Comparison of ENCODE assay signal across 19 cellular contexts in genomic region chr10:74882427-74882826, GRCh38. TPM values are rescaled to one million over a fixed set of nuclear protein-coding genes. Genes with fewer than 3 reads are reported as not detected.
A peak's percentile ranks its signal among the peaks of the same experiment; 100 is the strongest.
DNase-seq lines count a peak whose midpoint lies in the region; ATAC-seq, FAIRE-seq and TF ChIP-seq lines count a peak whose summit lies in the region.
"Had no signal": no experiment of that assay in that cellular context is flagged by ENCODE, and none has a peak within 500 bp of the region (broad histone marks: within the 10 kb centered on the region; RNA-seq: fewer than 3 reads in every experiment).

No MANE protein-coding gene starts in this region.

- H3K4ac ChIP-seq in IMR-90 (ENCODE audit: low read depth, low read length) = peak overlapping the region; percentile 96; the same call in 1 of the 2 replicates

- no peak for TF ChIP-seq RAD21 in IMR-90 (IDR thresholded peaks at IDR 0.05; ENCODE audit: low read length)

- no peaks in the 10 kb centered on the region for H3K9me3 ChIP-seq in IMR-90 (ENCODE audit: control insufficient read depth, insufficient read depth, low read length)

- peak overlapping the region; percentile 87; the same call in 1 of the 2 replicates for H2BK20ac ChIP-seq in IMR-90 (ENCODE audit: low read depth, low read length)

- dilution Hi-C loops in IMR-90 (cut with HindIII; ENCODE audit: low sequenced_read_pairs, unreplicated experiment) = no loop called here

- TF ChIP-seq POLR2A in IMR-90 (IDR thresholded peaks at IDR 0.05; ENCODE audit: low read depth, low read length) = no peak

- peak overlapping the region; percentile 60; the same call in 1 of the 2 replicates for H3K27ac ChIP-seq in IMR-90 (ENCODE audit: insufficient read depth, low read length)
- H3K27ac ChIP-seq: C4-2B had no signal

- H3K4me1 ChIP-seq in IMR-90 (ENCODE audit: control insufficient read depth, insufficient read depth, low read length) = peaks cover 43% of the 10 kb centered on the region

- intact Hi-C loops in IMR-90 (cut with micrococcal nuclease) = loop anchor here (5.0 kb wide), 1 partner anchor 55 kb away; the partner anchor contains the start of gene KAT6B

- no TSS peak for BruUV-seq in IMR-90 (replicated peaks; lab: Mats Ljungman, UMichigan)

- peak overlapping the region; percentile 63; the same call in 1 of the 2 replicates for H3K4me2 ChIP-seq in IMR-90 (ENCODE audit: low read depth, low read length)

- H4K91ac ChIP-seq in IMR-90 (ENCODE audit: insufficient read depth, low read depth, low read length) = peak overlapping the region; percentile 7; the same call in 1 of the 2 replicates

- H2BK15ac ChIP-seq in IMR-90 (ENCODE audit: low read depth, low read length) = no peak overlapping the region

- H2BK5ac ChIP-seq in IMR-90 (ENCODE audit: low read depth, low read length, poor library complexity, severe bottlenecking) = peak overlapping the region; percentile 99

- H3K4me3 ChIP-seq in IMR-90 (ENCODE audit: insufficient read depth, low read depth, low read length) (no peak overlapping the region), bronchial epithelial cell (ENCODE audit: low read depth, low read length) (no peak overlapping the region), fibroblast of the aortic adventitia (ENCODE audit: low read depth, low read length) (no peak overlapping the region)

- H4K20me1 ChIP-seq in IMR-90 (ENCODE audit: insufficient read depth, low read length) = 0 out of 2 replicates have a peak, but pooled peaks cover 3% of the 10 kb centered on the region

- H2AFZ ChIP-seq in IMR-90 (replicated peaks; ENCODE audit: low read length, poor library complexity) = no peak overlapping the region

- ATAC-seq in IMR-90 (ENCODE audit: low read depth) (peak; percentile 28; the same call in 1 of the 2 replicates), GM18519 (IDR thresholded peaks at IDR 0.05; ENCODE audit: low FRiP score, unreplicated experiment) (no peak)

- peak overlapping the region; percentile 72; the same call in 1 of the 2 replicates for H3K9ac ChIP-seq in IMR-90 (ENCODE audit: low read depth, low read length)

- WGBS in IMR-90 (ENCODE audit: extremely low coverage in 2 of 2, insufficient read length in 1 of 2), 2 experiments = no CpG with 5 or more reads among the region's 1 CpG

- H3K56ac ChIP-seq in IMR-90 (ENCODE audit: extremely low read depth, insufficient read depth, low read length) = peak overlapping the region; percentile 84; the same call in 1 of the 2 replicates

- in situ Hi-C loops in IMR-90 (cut with MboI; ENCODE audit: low sequenced_read_pairs) = no loop called here

- H3K18ac ChIP-seq in IMR-90 (ENCODE audit: low read depth, low read length) = peak overlapping the region; percentile 95

- H3K36me3 ChIP-seq in IMR-90 (ENCODE audit: control insufficient read depth, insufficient read depth, low read length) (no peaks in the 10 kb centered on the region), bronchial epithelial cell (ENCODE audit: control insufficient read depth, insufficient read depth, low read length) (no peaks in the 10 kb centered on the region)

- peak; percentile 17 for DNase-seq in AG08396 (ENCODE audit: low spot score)
- DNase-seq in IMR-90 = peak; percentile 61
- peak; percentile 21 for DNase-seq in bronchial epithelial cell (ENCODE audit: low read depth)
- peak; percentile 37 for DNase-seq in fibroblast of the aortic adventitia (ENCODE audit: low read depth)
- DNase-seq in hypothalamus (lab: John Stamatoyannopoulos, UW) = no peak
- DNase-seq in NCI-H2029 treated with DMSO at 0.1 percent for 48 hours (lab: John Stamatoyannopoulos, UW) = no peak
- no peak for DNase-seq in NCI-H2196 treated with DMSO at 0.1 percent for 48 hours (lab: John Stamatoyannopoulos, UW; ENCODE audit: unreplicated experiment)
- DNase-seq: DMS 273 treated with DMSO at 0.1 percent for 48 hours; NCI-H1105 treated with DMSO at 0.1 percent for 48 hours; NCI-H187; NCI-H446; NCI-H69; NK-92 treated with Interleukin-12 subunit alpha and Interleukin-12 subunit beta, amount 100 ng/mL, for 24 hours; SIG-M5 had no signal

- H3K14ac ChIP-seq in IMR-90 (replicated peaks; ENCODE audit: low read depth, low read length) = peak overlapping the region; percentile 94; the same call in 1 of the 2 replicates

- H2AK5ac ChIP-seq in IMR-90 (ENCODE audit: low read depth, low read length) = no peak overlapping the region

- no peak for TF ChIP-seq CTCF in IMR-90 (conservative IDR thresholded peaks at IDR 0.05; ENCODE audit: low read depth, low read length)
- no peak for TF ChIP-seq CTCF in bronchial epithelial cell (IDR thresholded peaks at IDR 0.05; ENCODE audit: insufficient read depth, low read length, severe bottlenecking)
- no peak for TF ChIP-seq CTCF in fibroblast of the aortic adventitia (IDR thresholded peaks at IDR 0.05; ENCODE audit: insufficient read depth, low read length)

- no peak overlapping the region for H2AK9ac ChIP-seq in IMR-90 (replicated peaks; ENCODE audit: low read depth, low read length, poor library complexity)

- H3K23ac ChIP-seq in IMR-90 (ENCODE audit: low read depth, low read length) = no peak overlapping the region

- H3K79me1 ChIP-seq in IMR-90 (ENCODE audit: low read depth in 1 of 2, low read length in 2 of 2) = peaks cover 45 to 75% of the 10 kb centered on the region in 2 experiments

- CTCF ChIA-PET in IMR-90 (lab: Yijun Ruan, JAX) = no interaction called here

- no peak overlapping the region for H4K5ac ChIP-seq in IMR-90 (ENCODE audit: low read depth, low read length)

- FAIRE-seq in bronchial epithelial cell (lab: Jason Lieb, UNC) = no peak
- FAIRE-seq: A204.1, GM12892, H1 had no signal

- POLR2A ChIA-PET in IMR-90 (lab: Charles Lee; ENCODE audit: unreplicated experiment) = no interaction called here

- peak overlapping the region; percentile 92 for H4K8ac ChIP-seq in IMR-90 (ENCODE audit: low read depth in 2 of 2, low read length in 2 of 2)

- peak overlapping the region; percentile 97 for H2BK120ac ChIP-seq in IMR-90 (ENCODE audit: low read depth, low read length)

- H3K27me3 ChIP-seq in IMR-90 (ENCODE audit: control insufficient read depth, insufficient read depth, low read length) (no peaks in the 10 kb centered on the region), bronchial epithelial cell (ENCODE audit: control insufficient read depth, insufficient read depth, low read length) (no peaks in the 10 kb centered on the region)

- peaks cover 31% of the 10 kb centered on the region for H3K9me1 ChIP-seq in IMR-90 (ENCODE audit: insufficient read depth, low read length)

TF ChIP-seq in IMR-90, 13 proteins besides CTCF, POLR2A, EP300 and RAD21:
- TF ChIP-seq CEBPB (IDR thresholded peaks at IDR 0.05; ENCODE audit: low read depth, low read length) (peak; percentile 59), BHLHE40 (IDR thresholded peaks at IDR 0.05; ENCODE audit: low read depth, low read length) (no peak)

RNA-seq across cellular contexts. Expression of gene KAT6B, which starts 56.0 kb away (rescaled TPM):
- 27.8 and 28.1 TPM in 2 replicates for total RNA-seq in IMR-90 (2012; rRNA removed)
- polyA plus RNA-seq in IMR-90 (2012; rRNA removed) = 8.1 and 8.8 TPM in 2 replicates
- polyA plus RNA-seq in IMR-90 (2012; cell fraction: cytosol; rRNA removed) = 3.6 and 4.2 TPM in 2 replicates
- 9.0 and 13.6 TPM in 2 replicates for polyA plus RNA-seq in IMR-90 (2012; cell fraction: nucleus; rRNA removed; ENCODE audit: low replicate concordance)
- total RNA-seq in bronchial epithelial cell = 8.7 and 12.9 TPM in 2 replicates
- 34.7 and 38.9 TPM in 2 replicates for total RNA-seq in fibroblast of the aortic adventitia (ENCODE audit: low replicate concordance)

Comparison
In these comparisons a context has a peak if more than half of its experiments do, and no peak if none do; other contexts are left out.
1. DNase-seq: peak in AG08396 (single experiment), IMR-90 (single experiment), bronchial epithelial cell (single experiment) and fibroblast of the aortic adventitia (single experiment); none in hypothalamus (0 of 51), NCI-H2029 treated with DMSO at 0.1 percent for 48 hours (single experiment) and NCI-H2196 treated with DMSO at 0.1 percent for 48 hours (single experiment).